8 cellular contexts compared by ENCODE assay signal in the genomic region with DNA sequence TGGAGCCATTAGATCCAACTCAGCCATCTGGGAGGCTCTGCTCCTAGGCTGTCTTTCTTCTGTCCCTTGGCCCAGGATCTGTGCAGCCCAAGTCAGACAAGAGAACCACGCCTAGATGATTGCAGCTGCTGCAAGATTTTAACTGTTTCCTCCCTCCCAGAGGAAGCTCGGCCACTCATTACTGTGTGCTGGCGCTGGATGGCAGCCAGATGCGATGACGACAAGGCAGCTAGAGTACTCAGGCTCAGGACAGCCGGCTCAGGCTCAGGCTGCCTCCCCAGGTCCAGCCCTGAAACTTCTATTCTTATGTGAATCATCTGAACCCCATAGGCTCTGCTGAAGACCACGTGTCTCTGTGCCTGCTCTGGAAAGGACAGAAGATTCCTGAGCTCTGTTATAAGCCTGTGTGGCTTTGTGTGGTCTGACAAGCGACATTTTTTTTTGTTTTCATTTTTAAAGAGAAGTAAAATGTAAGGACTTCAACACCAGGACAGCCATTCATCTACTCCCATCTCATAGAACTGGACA. TPM values are rescaled to one million over a fixed set of nuclear protein-coding genes. Genes with fewer than 3 reads are reported as not detected.
DNase-seq lines count a peak whose midpoint lies in the region; ATAC-seq, FAIRE-seq and TF ChIP-seq lines count a peak whose summit lies in the region.

No MANE protein-coding gene starts in this region.

- H3K27me3 ChIP-seq in bronchial epithelial cell (ENCODE audit: control insufficient read depth, insufficient read depth, low read length): no peaks in the 10 kb centered on the region
- no peaks in the 10 kb centered on the region for H3K27me3 ChIP-seq in skeletal muscle satellite cell (ENCODE audit: control insufficient read depth, insufficient read depth, low read length)

- ATAC-seq in GM21423 (IDR thresholded peaks at IDR 0.05; ENCODE audit: unreplicated experiment) (peak; percentile 91), GM19328 (IDR thresholded peaks at IDR 0.05; ENCODE audit: unreplicated experiment) (no peak)

- peak overlapping the region; percentile 76 for H3K4me3 ChIP-seq in bronchial epithelial cell (ENCODE audit: low read depth, low read length)
- H3K4me3 ChIP-seq in skeletal muscle satellite cell (ENCODE audit: low read length): peak overlapping the region; percentile 89

- peak; percentile 34 for DNase-seq in D341Med (ENCODE audit: low spot score)
- DNase-seq in KG1 (lab: John Stamatoyannopoulos, UW): peak; percentile 2
- DNase-seq in RPMI8226: peak; percentile 94
- DNase-seq in bronchial epithelial cell (ENCODE audit: low read depth): peak; percentile 98
- peak; percentile 99 for DNase-seq in iris pigment epithelial cell (ENCODE audit: low read depth)

- H3K4me2 ChIP-seq in skeletal muscle satellite cell (ENCODE audit: low read length): peak overlapping the region; percentile 93

- peaks cover 2% of the 10 kb centered on the region for H3K36me3 ChIP-seq in bronchial epithelial cell (ENCODE audit: control insufficient read depth, insufficient read depth, low read length)
- H3K36me3 ChIP-seq in skeletal muscle satellite cell (ENCODE audit: insufficient read depth, low read length): no peaks in the 10 kb centered on the region

- H3K9me3 ChIP-seq in skeletal muscle satellite cell (replicated peaks; ENCODE audit: low read length): no peaks in the 10 kb centered on the region

- no peak for TF ChIP-seq CTCF in bronchial epithelial cell (IDR thresholded peaks at IDR 0.05; ENCODE audit: insufficient read depth, low read length, severe bottlenecking)

- FAIRE-seq in bronchial epithelial cell (lab: Jason Lieb, UNC): peak; percentile 79

- peaks cover 27% of the 10 kb centered on the region for H3K4me1 ChIP-seq in skeletal muscle satellite cell (ENCODE audit: control insufficient read depth, insufficient read depth, low read length)

- peak overlapping the region; percentile 86 for H3K9ac ChIP-seq in skeletal muscle satellite cell (ENCODE audit: low read depth, low read length)

RNA-seq across cellular contexts. Expression of gene FBXW10B, which starts 32.1 kb away (rescaled TPM):
- 1.3 and 3.6 TPM in 2 replicates for total RNA-seq in bronchial epithelial cell
- 1.3 and 1.5 TPM in 2 replicates for total RNA-seq in skeletal muscle satellite cell (2012; rRNA removed)

RNA-seq across cellular contexts. Expression of gene TRIM16, which starts 32.5 kb away (rescaled TPM):
- total RNA-seq in bronchial epithelial cell: 55.0 and 92.9 TPM in 2 replicates
- 48.9 and 51.7 TPM in 2 replicates for total RNA-seq in skeletal muscle satellite cell (2012; rRNA removed)

RNA-seq across cellular contexts. Expression of gene ZNF286A, which starts 47.9 kb away (rescaled TPM):
- total RNA-seq in bronchial epithelial cell: 20.8 and 24.7 TPM in 2 replicates
- total RNA-seq in skeletal muscle satellite cell (2012; rRNA removed): 27.6 and 28.0 TPM in 2 replicates

Comparison
In these comparisons a context has a peak if more than half of its experiments do, and no peak if none do; other contexts are left out.
1. DNase-seq: peak in every context shown above with its lines; median percentile 99 in iris pigment epithelial cell; 98 in bronchial epithelial cell; 94 in RPMI8226; 34 in D341Med; 2 in KG1.